In genomic region chr3:178982138-178982537, GRCh38 we compare ENCODE assay signal across 10 cellular contexts.
DNase-seq lines count a peak whose midpoint lies in the region; ATAC-seq and TF ChIP-seq lines count a peak whose summit lies in the region.
"Had no signal": no experiment of that assay in that cellular context is flagged by ENCODE, and none has a peak within 500 bp of the region (broad histone marks: within the 10 kb centered on the region; RNA-seq: fewer than 3 reads in every experiment).

No MANE protein-coding gene starts in this region.

- peak; percentile 80 for ATAC-seq in HG03139 (IDR thresholded peaks at IDR 0.05; ENCODE audit: unreplicated experiment)
- ATAC-seq in CD8-positive, alpha-beta T cell: no peak

- H3K9me3 ChIP-seq in CD8-positive, alpha-beta T cell (ENCODE audit: low read length): peaks cover 2% of the 10 kb centered on the region

- intact Hi-C loops in CD8-positive, alpha-beta T cell (cut with DNase I, micrococcal nuclease): no loop called here

- H3K27me3 ChIP-seq in CD8-positive, alpha-beta T cell (ENCODE audit: insufficient read depth, low read length): no peaks in the 10 kb centered on the region

- H3K36me3 Mint-ChIP-seq in CD8-positive, alpha-beta T cell: peaks cover 25% of the 10 kb centered on the region

- H3K4me1 Mint-ChIP-seq in CD8-positive, alpha-beta T cell (ENCODE audit: low read depth): no peaks in the 10 kb centered on the region

- H3K4me3 Mint-ChIP-seq in CD8-positive, alpha-beta T cell: no peak overlapping the region

- no peaks in the 10 kb centered on the region for H3K27me3 Mint-ChIP-seq in CD8-positive, alpha-beta T cell (ENCODE audit: low read depth)

- in situ Hi-C loops in GM13977 (cut with MboI; ENCODE audit: low pct_unique_long_range_greater_than_20kb, low sequenced_read_pairs, unreplicated experiment) (no loop called here), astrocyte of the spinal cord (cut with HindIII; ENCODE audit: low sequenced_read_pairs) (no loop called here)

- no peak overlapping the region for H3K27ac Mint-ChIP-seq in CD8-positive, alpha-beta T cell

- peak; percentile 39 for DNase-seq in GM13977 (ENCODE audit: low spot score)
- peak; percentile 42 for DNase-seq in GM20000 (ENCODE audit: low spot score)
- DNase-seq in astrocyte of the spinal cord (ENCODE audit: low read depth, low spot score): peak; percentile 25
- no peak for DNase-seq in CD8-positive, alpha-beta T cell
- DNase-seq in retina: no peak
- DNase-seq in activated gamma-delta T cell (lab: John Stamatoyannopoulos, UW): no peak
- DNase-seq in C1 segment of cervical spinal cord (lab: John Stamatoyannopoulos, UW): no peak
- DNase-seq: stimulated activated CD4-positive, alpha-beta T cell treated with anti-CD3 and anti-CD28 coated beads, Interleukin-2, amount 100 ng/mL, for 24 hours; trophoblast cell had no signal

- no peak overlapping the region for H3K27ac ChIP-seq in CD8-positive, alpha-beta T cell (ENCODE audit: low read depth, low read length)

- no peak for TF ChIP-seq CTCF in GM13977 (IDR thresholded peaks at IDR 0.05; ENCODE audit: extremely low read depth, insufficient read depth, missing control alignments)
- no peak for TF ChIP-seq CTCF in GM20000 (IDR thresholded peaks at IDR 0.05; ENCODE audit: extremely low read depth, missing control alignments)
- no peak for TF ChIP-seq CTCF in astrocyte of the spinal cord (IDR thresholded peaks at IDR 0.05; ENCODE audit: low read depth, low read length)
- no peak for TF ChIP-seq CTCF in CD8-positive, alpha-beta T cell (IDR thresholded peaks at IDR 0.05)

- H3K36me3 ChIP-seq in CD8-positive, alpha-beta T cell (ENCODE audit: insufficient read depth, low read length): no peaks in the 10 kb centered on the region

- POLR2A ChIA-PET in CD8-positive, alpha-beta T cell (lab: Charles Lee): no interaction called here

- H3K9me3 Mint-ChIP-seq in CD8-positive, alpha-beta T cell: peaks cover 11% of the 10 kb centered on the region

- no peak overlapping the region for H3K4me3 ChIP-seq in astrocyte of the spinal cord (ENCODE audit: low read depth, low read length)
- H3K4me3 ChIP-seq in CD8-positive, alpha-beta T cell (ENCODE audit: low read depth, low read length): no peak overlapping the region

- CTCF ChIA-PET in CD8-positive, alpha-beta T cell (lab: Charles Lee): no interaction called here

- no peaks in the 10 kb centered on the region for H3K4me1 ChIP-seq in CD8-positive, alpha-beta T cell (ENCODE audit: insufficient read depth, low read length)

Comparison
In these comparisons a context has a peak if more than half of its experiments do, and no peak if none do; other contexts are left out.
1. DNase-seq: peak in GM13977 (single experiment), GM20000 (single experiment) and astrocyte of the spinal cord (single experiment); none in CD8-positive, alpha-beta T cell (0 of 7), retina (single experiment), activated gamma-delta T cell (single experiment) and C1 segment of cervical spinal cord (0 of 14).